ENCODE assay signal across 1 cellular context in genomic region chr9:128947423-128948310, GRCh38.
A peak's percentile ranks its signal among the peaks of the same experiment; 100 is the strongest.
TF ChIP-seq lines count a peak whose summit lies in the region.

TSS of gene DOLK (minus strand) at chr9:128947603. CDS start at chr9:128947303, 300 bp downstream.
TSS of gene NUP188 (plus strand) at chr9:128947699. CDS start at chr9:128947720, 21 bp downstream.

TF ChIP-seq in GM12878, 131 proteins besides CTCF, POLR2A, EP300 and RAD21 (continued from another document and continues in another):
- TF ChIP-seq, protein P1, sequence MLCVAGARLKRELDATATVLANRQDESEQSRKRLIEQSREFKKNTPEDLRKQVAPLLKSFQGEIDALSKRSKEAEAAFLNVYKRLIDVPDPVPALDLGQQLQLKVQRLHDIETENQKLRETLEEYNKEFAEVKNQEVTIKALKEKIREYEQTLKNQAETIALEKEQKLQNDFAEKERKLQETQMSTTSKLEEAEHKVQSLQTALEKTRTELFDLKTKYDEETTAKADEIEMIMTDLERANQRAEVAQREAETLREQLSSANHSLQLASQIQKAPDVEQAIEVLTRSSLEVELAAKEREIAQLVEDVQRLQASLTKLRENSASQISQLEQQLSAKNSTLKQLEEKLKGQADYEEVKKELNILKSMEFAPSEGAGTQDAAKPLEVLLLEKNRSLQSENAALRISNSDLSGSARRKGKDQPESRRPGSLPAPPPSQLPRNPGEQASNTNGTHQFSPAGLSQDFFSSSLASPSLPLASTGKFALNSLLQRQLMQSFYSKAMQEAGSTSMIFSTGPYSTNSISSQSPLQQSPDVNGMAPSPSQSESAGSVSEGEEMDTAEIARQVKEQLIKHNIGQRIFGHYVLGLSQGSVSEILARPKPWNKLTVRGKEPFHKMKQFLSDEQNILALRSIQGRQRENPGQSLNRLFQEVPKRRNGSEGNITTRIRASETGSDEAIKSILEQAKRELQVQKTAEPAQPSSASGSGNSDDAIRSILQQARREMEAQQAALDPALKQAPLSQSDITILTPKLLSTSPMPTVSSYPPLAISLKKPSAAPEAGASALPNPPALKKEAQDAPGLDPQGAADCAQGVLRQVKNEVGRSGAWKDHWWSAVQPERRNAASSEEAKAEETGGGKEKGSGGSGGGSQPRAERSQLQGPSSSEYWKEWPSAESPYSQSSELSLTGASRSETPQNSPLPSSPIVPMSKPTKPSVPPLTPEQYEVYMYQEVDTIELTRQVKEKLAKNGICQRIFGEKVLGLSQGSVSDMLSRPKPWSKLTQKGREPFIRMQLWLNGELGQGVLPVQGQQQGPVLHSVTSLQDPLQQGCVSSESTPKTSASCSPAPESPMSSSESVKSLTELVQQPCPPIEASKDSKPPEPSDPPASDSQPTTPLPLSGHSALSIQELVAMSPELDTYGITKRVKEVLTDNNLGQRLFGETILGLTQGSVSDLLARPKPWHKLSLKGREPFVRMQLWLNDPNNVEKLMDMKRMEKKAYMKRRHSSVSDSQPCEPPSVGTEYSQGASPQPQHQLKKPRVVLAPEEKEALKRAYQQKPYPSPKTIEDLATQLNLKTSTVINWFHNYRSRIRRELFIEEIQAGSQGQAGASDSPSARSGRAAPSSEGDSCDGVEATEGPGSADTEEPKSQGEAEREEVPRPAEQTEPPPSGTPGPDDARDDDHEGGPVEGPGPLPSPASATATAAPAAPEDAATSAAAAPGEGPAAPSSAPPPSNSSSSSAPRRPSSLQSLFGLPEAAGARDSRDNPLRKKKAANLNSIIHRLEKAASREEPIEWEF (IDR thresholded peaks at IDR 0.05; ENCODE audit: insufficient replicate concordance, low read depth, low read length), result no peak
- TF ChIP-seq CEBPZ (IDR thresholded peaks at IDR 0.05; ENCODE audit: low read depth, low read length), result no peak
- TF ChIP-seq MXI1 (IDR thresholded peaks at IDR 0.05; ENCODE audit: low read depth, low read length), result peak; percentile 83
- TF ChIP-seq ZSCAN29 (IDR thresholded peaks at IDR 0.05), result no peak
- TF ChIP-seq HDAC6 (IDR thresholded peaks at IDR 0.05; ENCODE audit: unreplicated experiment), result peak; percentile 44
- TF ChIP-seq KAT2A (conservative IDR thresholded peaks at IDR 0.05; ENCODE audit: control insufficient read depth, low read depth, low read length), result no peak
- no peak for TF ChIP-seq IRF4 (IDR thresholded peaks at IDR 0.05; ENCODE audit: low read depth, low read length)
- no peak for TF ChIP-seq BRCA1 (IDR thresholded peaks at IDR 0.05; ENCODE audit: low read depth, low read length)
- TF ChIP-seq MYB (IDR thresholded peaks at IDR 0.05; ENCODE audit: borderline replicate concordance, low read depth, low read length), result no peak
- TF ChIP-seq TCF3 (IDR thresholded peaks at IDR 0.05; ENCODE audit: borderline replicate concordance, insufficient read depth, low read depth, low read length), result no peak
- TF ChIP-seq STAT1 (conservative IDR thresholded peaks at IDR 0.05), result no peak; the same call in 1 of the 2 replicates
- peak; percentile 67 for TF ChIP-seq SP1 (IDR thresholded peaks at IDR 0.05; ENCODE audit: low read depth, low read length)
- TF ChIP-seq MEF2A (IDR thresholded peaks at IDR 0.05; ENCODE audit: insufficient read depth, low read depth, low read length), result 0 out of 2 replicates have a peak, but pooled peaks have one; percentile 37
- no peak for TF ChIP-seq NFXL1 (IDR thresholded peaks at IDR 0.05; ENCODE audit: borderline replicate concordance)
- TF ChIP-seq, protein P2, sequence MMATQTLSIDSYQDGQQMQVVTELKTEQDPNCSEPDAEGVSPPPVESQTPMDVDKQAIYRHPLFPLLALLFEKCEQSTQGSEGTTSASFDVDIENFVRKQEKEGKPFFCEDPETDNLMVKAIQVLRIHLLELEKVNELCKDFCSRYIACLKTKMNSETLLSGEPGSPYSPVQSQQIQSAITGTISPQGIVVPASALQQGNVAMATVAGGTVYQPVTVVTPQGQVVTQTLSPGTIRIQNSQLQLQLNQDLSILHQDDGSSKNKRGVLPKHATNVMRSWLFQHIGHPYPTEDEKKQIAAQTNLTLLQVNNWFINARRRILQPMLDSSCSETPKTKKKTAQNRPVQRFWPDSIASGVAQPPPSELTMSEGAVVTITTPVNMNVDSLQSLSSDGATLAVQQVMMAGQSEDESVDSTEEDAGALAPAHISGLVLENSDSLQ (IDR thresholded peaks at IDR 0.05), result peak; percentile 28; the same call in 1 of the 2 replicates
- peak; percentile 91 for TF ChIP-seq RELA (IDR thresholded peaks at IDR 0.05; ENCODE audit: borderline replicate concordance, partially characterized antibody)
- TF ChIP-seq, protein P3, sequence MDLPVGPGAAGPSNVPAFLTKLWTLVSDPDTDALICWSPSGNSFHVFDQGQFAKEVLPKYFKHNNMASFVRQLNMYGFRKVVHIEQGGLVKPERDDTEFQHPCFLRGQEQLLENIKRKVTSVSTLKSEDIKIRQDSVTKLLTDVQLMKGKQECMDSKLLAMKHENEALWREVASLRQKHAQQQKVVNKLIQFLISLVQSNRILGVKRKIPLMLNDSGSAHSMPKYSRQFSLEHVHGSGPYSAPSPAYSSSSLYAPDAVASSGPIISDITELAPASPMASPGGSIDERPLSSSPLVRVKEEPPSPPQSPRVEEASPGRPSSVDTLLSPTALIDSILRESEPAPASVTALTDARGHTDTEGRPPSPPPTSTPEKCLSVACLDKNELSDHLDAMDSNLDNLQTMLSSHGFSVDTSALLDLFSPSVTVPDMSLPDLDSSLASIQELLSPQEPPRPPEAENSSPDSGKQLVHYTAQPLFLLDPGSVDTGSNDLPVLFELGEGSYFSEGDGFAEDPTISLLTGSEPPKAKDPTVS (IDR thresholded peaks at IDR 0.05; ENCODE audit: low read depth, low read length), result no peak
- peak; percentile 99 for TF ChIP-seq YY1 (IDR thresholded peaks at IDR 0.05; ENCODE audit: low read depth, low read length)
- no peak for TF ChIP-seq FOXK2 (IDR thresholded peaks at IDR 0.05)
- no peak for TF ChIP-seq NFYA (IDR thresholded peaks at IDR 0.05; ENCODE audit: borderline replicate concordance, low read depth, low read length)
- no peak; the same call in 1 of the 2 replicates for TF ChIP-seq TARDBP (IDR thresholded peaks at IDR 0.05; ENCODE audit: borderline replicate concordance)
- TF ChIP-seq RB1 (IDR thresholded peaks at IDR 0.05; ENCODE audit: borderline replicate concordance), result peak; percentile 92; the same call in 1 of the 2 replicates
- TF ChIP-seq, protein P4, sequence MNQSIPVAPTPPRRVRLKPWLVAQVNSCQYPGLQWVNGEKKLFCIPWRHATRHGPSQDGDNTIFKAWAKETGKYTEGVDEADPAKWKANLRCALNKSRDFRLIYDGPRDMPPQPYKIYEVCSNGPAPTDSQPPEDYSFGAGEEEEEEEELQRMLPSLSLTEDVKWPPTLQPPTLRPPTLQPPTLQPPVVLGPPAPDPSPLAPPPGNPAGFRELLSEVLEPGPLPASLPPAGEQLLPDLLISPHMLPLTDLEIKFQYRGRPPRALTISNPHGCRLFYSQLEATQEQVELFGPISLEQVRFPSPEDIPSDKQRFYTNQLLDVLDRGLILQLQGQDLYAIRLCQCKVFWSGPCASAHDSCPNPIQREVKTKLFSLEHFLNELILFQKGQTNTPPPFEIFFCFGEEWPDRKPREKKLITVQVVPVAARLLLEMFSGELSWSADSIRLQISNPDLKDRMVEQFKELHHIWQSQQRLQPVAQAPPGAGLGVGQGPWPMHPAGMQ (IDR thresholded peaks at IDR 0.05; ENCODE audit: borderline replicate concordance), result no peak
- TF ChIP-seq, protein P5, sequence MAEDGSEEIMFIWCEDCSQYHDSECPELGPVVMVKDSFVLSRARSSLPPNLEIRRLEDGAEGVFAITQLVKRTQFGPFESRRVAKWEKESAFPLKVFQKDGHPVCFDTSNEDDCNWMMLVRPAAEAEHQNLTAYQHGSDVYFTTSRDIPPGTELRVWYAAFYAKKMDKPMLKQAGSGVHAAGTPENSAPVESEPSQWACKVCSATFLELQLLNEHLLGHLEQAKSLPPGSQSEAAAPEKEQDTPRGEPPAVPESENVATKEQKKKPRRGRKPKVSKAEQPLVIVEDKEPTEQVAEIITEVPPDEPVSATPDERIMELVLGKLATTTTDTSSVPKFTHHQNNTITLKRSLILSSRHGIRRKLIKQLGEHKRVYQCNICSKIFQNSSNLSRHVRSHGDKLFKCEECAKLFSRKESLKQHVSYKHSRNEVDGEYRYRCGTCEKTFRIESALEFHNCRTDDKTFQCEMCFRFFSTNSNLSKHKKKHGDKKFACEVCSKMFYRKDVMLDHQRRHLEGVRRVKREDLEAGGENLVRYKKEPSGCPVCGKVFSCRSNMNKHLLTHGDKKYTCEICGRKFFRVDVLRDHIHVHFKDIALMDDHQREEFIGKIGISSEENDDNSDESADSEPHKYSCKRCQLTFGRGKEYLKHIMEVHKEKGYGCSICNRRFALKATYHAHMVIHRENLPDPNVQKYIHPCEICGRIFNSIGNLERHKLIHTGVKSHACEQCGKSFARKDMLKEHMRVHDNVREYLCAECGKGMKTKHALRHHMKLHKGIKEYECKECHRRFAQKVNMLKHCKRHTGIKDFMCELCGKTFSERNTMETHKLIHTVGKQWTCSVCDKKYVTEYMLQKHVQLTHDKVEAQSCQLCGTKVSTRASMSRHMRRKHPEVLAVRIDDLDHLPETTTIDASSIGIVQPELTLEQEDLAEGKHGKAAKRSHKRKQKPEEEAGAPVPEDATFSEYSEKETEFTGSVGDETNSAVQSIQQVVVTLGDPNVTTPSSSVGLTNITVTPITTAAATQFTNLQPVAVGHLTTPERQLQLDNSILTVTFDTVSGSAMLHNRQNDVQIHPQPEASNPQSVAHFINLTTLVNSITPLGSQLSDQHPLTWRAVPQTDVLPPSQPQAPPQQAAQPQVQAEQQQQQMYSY (CRISPR knock-in tag; IDR thresholded peaks at IDR 0.05), result peak; percentile 52; the same call in 1 of the 2 replicates
- TF ChIP-seq ZBED1 (IDR thresholded peaks at IDR 0.05; ENCODE audit: borderline replicate concordance), result no peak
- no peak for TF ChIP-seq NRF1 (conservative IDR thresholded peaks at IDR 0.05; ENCODE audit: low read depth, low read length)
- TF ChIP-seq ZNF24 (IDR thresholded peaks at IDR 0.05), result no peak
- TF ChIP-seq KDM1A (IDR thresholded peaks at IDR 0.05; ENCODE audit: borderline replicate concordance), result no peak
- peak; percentile 18 for TF ChIP-seq FOS (IDR thresholded peaks at IDR 0.05; ENCODE audit: borderline replicate concordance, extremely low read depth, insufficient read length)
- TF ChIP-seq RFX5 (IDR thresholded peaks at IDR 0.05; ENCODE audit: low read depth, low read length), result peak; percentile 61; the same call in 1 of the 2 replicates
- no peak for TF ChIP-seq JUNB (IDR thresholded peaks at IDR 0.05)
- TF ChIP-seq HCFC1 (IDR thresholded peaks at IDR 0.05; ENCODE audit: low read length), result peak; percentile 59
- TF ChIP-seq TCF7 (IDR thresholded peaks at IDR 0.05; ENCODE audit: borderline replicate concordance), result no peak
- TF ChIP-seq ZNF592 (IDR thresholded peaks at IDR 0.05), result no peak
- TF ChIP-seq ASH2L (IDR thresholded peaks at IDR 0.05; ENCODE audit: borderline replicate concordance, low read depth), result 0 out of 2 replicates have a peak, but pooled peaks have one; percentile 51
- TF ChIP-seq BACH1 (IDR thresholded peaks at IDR 0.05; ENCODE audit: borderline replicate concordance), result peak; percentile 89; the same call in 1 of the 2 replicates
- TF ChIP-seq SMAD1 (IDR thresholded peaks at IDR 0.05; ENCODE audit: low read depth, partially characterized antibody), result no peak
